Comparison of ENCODE assay signal across 1 cellular context in genomic region chr1:207241164-207241934, GRCh38.
TF ChIP-seq lines count a peak whose summit lies in the region.

No MANE protein-coding gene starts in this region.

TF ChIP-seq in K562, 482 proteins besides CTCF, POLR2A, EP300 and RAD21 (continued from another document and continues in another):
- TF ChIP-seq, protein P1, sequence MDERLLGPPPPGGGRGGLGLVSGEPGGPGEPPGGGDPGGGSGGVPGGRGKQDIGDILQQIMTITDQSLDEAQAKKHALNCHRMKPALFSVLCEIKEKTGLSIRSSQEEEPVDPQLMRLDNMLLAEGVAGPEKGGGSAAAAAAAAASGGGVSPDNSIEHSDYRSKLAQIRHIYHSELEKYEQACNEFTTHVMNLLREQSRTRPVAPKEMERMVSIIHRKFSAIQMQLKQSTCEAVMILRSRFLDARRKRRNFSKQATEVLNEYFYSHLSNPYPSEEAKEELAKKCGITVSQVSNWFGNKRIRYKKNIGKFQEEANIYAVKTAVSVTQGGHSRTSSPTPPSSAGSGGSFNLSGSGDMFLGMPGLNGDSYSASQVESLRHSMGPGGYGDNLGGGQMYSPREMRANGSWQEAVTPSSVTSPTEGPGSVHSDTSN (CRISPR knock-in tag; IDR thresholded peaks at IDR 0.05; ENCODE audit: low read depth): no peak
- TF ChIP-seq, protein P1 (tag; conservative IDR thresholded peaks at IDR 0.05; ENCODE audit: low read depth): no peak
- TF ChIP-seq ZNF79 (CRISPR knock-in tag; IDR thresholded peaks at IDR 0.05; ENCODE audit: low read depth): 0 out of 2 replicates have a peak, but pooled peaks have one; percentile 16
- TF ChIP-seq SIX5 (IDR thresholded peaks at IDR 0.05; ENCODE audit: borderline replicate concordance in 1 of 2, insufficient read depth in 1 of 2, low read depth in 1 of 2, low read length in 2 of 2): no peak
- peak; percentile 83 for TF ChIP-seq ZNF584 (CRISPR knock-in tag; IDR thresholded peaks at IDR 0.05; ENCODE audit: low read depth)
- TF ChIP-seq, protein P2, sequence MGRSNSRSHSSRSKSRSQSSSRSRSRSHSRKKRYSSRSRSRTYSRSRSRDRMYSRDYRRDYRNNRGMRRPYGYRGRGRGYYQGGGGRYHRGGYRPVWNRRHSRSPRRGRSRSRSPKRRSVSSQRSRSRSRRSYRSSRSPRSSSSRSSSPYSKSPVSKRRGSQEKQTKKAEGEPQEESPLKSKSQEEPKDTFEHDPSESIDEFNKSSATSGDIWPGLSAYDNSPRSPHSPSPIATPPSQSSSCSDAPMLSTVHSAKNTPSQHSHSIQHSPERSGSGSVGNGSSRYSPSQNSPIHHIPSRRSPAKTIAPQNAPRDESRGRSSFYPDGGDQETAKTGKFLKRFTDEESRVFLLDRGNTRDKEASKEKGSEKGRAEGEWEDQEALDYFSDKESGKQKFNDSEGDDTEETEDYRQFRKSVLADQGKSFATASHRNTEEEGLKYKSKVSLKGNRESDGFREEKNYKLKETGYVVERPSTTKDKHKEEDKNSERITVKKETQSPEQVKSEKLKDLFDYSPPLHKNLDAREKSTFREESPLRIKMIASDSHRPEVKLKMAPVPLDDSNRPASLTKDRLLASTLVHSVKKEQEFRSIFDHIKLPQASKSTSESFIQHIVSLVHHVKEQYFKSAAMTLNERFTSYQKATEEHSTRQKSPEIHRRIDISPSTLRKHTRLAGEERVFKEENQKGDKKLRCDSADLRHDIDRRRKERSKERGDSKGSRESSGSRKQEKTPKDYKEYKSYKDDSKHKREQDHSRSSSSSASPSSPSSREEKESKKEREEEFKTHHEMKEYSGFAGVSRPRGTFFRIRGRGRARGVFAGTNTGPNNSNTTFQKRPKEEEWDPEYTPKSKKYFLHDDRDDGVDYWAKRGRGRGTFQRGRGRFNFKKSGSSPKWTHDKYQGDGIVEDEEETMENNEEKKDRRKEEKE (IDR thresholded peaks at IDR 0.05; ENCODE audit: borderline replicate concordance in 1 of 2, control insufficient read depth in 1 of 2, low read depth in 2 of 2, low read length in 1 of 2): no peak
- no peak for TF ChIP-seq ZKSCAN3 (CRISPR knock-in tag; IDR thresholded peaks at IDR 0.05)
- no peak for TF ChIP-seq CUX1 (CRISPR knock-in tag; IDR thresholded peaks at IDR 0.05)
- TF ChIP-seq, protein P3, sequence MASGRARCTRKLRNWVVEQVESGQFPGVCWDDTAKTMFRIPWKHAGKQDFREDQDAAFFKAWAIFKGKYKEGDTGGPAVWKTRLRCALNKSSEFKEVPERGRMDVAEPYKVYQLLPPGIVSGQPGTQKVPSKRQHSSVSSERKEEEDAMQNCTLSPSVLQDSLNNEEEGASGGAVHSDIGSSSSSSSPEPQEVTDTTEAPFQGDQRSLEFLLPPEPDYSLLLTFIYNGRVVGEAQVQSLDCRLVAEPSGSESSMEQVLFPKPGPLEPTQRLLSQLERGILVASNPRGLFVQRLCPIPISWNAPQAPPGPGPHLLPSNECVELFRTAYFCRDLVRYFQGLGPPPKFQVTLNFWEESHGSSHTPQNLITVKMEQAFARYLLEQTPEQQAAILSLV (tag; IDR thresholded peaks at IDR 0.05): 0 out of 2 replicates have a peak, but pooled peaks have one; percentile 23
- no peak for TF ChIP-seq FIP1L1 (IDR thresholded peaks at IDR 0.05; ENCODE audit: low read depth, low read length, poor library complexity, severe bottlenecking)
- TF ChIP-seq HMBOX1 (IDR thresholded peaks at IDR 0.05): no peak; the same call in 1 of the 2 replicates
- TF ChIP-seq KLF16 (IDR thresholded peaks at IDR 0.05): no peak
- no peak for TF ChIP-seq POLR2B (IDR thresholded peaks at IDR 0.05; ENCODE audit: low read depth, partially characterized antibody)
- TF ChIP-seq, protein P4, sequence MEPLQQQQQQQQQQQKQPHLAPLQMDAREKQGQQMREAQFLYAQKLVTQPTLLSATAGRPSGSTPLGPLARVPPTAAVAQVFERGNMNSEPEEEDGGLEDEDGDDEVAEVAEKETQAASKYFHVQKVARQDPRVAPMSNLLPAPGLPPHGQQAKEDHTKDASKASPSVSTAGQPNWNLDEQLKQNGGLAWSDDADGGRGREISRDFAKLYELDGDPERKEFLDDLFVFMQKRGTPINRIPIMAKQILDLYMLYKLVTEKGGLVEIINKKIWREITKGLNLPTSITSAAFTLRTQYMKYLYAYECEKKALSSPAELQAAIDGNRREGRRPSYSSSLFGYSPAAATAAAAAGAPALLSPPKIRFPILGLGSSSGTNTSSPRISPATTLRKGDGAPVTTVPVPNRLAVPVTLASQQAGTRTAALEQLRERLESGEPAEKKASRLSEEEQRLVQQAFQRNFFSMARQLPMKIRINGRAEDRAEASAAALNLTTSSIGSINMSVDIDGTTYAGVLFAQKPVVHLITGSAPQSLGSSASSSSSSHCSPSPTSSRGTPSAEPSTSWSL (CRISPR knock-in tag; IDR thresholded peaks at IDR 0.05; ENCODE audit: borderline replicate concordance): no peak
- TF ChIP-seq XRCC3 (IDR thresholded peaks at IDR 0.05): no peak
- peak; percentile 72; the same call in 1 of the 2 replicates for TF ChIP-seq SMARCE1 (IDR thresholded peaks at IDR 0.05)
- no peak for TF ChIP-seq YBX1 (IDR thresholded peaks at IDR 0.05)
- TF ChIP-seq PTBP1 (IDR thresholded peaks at IDR 0.05; ENCODE audit: low read depth, low read length): no peak
- TF ChIP-seq RBM15 (IDR thresholded peaks at IDR 0.05; ENCODE audit: insufficient read depth, low read length): no peak
- TF ChIP-seq ZNF263 (CRISPR knock-in tag; IDR thresholded peaks at IDR 0.05; ENCODE audit: borderline replicate concordance): no peak
- TF ChIP-seq, protein P5, sequence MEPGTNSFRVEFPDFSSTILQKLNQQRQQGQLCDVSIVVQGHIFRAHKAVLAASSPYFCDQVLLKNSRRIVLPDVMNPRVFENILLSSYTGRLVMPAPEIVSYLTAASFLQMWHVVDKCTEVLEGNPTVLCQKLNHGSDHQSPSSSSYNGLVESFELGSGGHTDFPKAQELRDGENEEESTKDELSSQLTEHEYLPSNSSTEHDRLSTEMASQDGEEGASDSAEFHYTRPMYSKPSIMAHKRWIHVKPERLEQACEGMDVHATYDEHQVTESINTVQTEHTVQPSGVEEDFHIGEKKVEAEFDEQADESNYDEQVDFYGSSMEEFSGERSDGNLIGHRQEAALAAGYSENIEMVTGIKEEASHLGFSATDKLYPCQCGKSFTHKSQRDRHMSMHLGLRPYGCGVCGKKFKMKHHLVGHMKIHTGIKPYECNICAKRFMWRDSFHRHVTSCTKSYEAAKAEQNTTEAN (CRISPR knock-in tag; IDR thresholded peaks at IDR 0.05): 0 out of 2 replicates have a peak, but pooled peaks have one; percentile 18
- TF ChIP-seq ZNF778 (CRISPR knock-in tag; IDR thresholded peaks at IDR 0.05): no peak
- no peak for TF ChIP-seq SRSF1 (IDR thresholded peaks at IDR 0.05; ENCODE audit: low read depth, low read length)
- TF ChIP-seq, protein P6, sequence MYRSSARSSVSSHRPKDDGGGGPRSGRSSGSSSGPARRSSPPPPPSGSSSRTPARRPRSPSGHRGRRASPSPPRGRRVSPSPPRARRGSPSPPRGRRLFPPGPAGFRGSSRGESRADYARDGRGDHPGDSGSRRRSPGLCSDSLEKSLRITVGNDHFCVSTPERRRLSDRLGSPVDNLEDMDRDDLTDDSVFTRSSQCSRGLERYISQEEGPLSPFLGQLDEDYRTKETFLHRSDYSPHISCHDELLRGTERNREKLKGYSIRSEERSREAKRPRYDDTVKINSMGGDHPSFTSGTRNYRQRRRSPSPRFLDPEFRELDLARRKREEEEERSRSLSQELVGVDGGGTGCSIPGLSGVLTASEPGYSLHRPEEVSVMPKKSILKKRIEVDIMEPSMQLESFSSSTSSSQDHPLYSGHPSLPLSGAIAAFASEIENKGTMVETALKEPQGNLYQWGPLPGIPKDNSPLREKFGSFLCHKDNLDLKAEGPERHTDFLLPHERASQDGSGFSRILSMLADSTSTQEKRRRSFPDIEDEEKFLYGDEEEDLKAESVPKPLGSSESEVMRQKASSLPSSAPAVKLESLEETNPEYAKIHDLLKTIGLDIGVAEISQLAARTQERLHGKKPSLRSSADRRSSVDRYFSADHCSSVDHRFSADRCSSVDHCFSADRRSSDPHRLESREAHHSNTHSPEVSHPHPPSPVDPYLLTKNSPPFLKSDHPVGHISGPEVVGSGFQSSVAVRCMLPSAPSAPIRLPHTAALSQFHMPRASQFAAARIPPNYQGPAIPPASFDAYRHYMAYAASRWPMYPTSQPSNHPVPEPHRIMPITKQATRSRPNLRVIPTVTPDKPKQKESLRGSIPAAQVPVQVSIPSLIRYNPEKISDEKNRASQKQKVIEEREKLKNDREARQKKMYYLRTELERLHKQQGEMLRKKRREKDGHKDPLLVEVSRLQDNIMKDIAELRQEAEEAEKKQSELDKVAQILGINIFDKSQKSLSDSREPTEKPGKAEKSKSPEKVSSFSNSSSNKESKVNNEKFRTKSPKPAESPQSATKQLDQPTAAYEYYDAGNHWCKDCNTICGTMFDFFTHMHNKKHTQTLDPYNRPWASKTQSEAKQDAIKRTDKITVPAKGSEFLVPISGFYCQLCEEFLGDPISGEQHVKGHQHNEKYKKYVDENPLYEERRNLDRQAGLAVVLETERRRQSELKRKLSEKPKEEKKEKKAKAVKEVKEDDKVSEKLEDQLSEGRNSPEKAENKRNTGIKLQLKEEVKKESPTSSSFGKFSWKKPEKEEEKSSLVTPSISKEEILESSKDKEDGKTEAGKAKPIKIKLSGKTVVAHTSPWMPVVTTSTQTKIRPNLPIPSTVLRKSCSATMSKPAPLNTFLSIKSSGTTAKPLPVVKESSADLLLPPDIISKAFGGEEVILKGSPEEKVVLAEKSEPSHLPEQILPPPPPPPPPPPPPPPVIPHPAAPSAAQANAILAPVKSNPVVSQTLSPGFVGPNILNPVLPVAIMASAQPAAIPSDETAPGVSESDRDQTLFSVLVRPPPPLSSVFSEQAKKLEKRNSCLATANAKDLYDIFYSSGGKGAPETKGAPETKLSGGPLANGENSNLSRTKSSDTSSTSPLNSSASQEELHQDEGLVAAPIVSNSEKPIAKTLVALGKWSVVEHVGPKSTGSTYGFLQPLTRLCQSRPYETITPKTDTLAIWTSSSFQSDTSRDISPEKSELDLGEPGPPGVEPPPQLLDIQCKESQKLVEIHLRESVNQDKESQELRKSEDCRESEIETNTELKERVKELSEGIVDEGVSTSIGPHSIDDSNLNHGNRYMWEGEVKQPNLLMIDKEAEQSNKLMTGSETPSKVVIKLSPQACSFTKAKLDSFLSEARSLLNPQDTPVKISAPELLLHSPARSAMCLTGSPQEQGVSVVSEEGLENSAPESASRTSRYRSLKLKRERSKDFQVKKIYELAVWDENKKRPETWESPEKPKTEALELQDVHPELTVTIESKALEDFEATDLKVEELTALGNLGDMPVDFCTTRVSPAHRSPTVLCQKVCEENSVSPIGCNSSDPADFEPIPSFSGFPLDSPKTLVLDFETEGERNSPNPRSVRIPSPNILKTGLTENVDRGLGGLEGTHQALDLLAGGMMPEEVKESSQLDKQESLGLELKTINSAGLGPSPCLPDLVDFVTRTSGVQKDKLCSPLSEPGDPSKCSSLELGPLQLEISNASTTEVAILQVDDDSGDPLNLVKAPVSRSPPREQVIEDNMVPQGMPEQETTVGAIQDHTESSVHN (IDR thresholded peaks at IDR 0.05; ENCODE audit: borderline replicate concordance in 1 of 2, low read depth in 1 of 2): 0 out of 4 replicates have a peak, but pooled peaks of 1 of the 2 experiments have one; percentile 15
- TF ChIP-seq ZEB2 (IDR thresholded peaks at IDR 0.05): no peak
- TF ChIP-seq ZNF436 (CRISPR knock-in tag; IDR thresholded peaks at IDR 0.05): no peak
- peak; percentile 70 for TF ChIP-seq CXXC5 (CRISPR knock-in tag; IDR thresholded peaks at IDR 0.05)
